ENCODE assay signal across 9 cellular contexts in genomic region chr1:117654485-117655219, GRCh38. TPM values are rescaled to one million over a fixed set of nuclear protein-coding genes. Genes with fewer than 3 reads are reported as not detected.
DNase-seq lines count a peak whose midpoint lies in the region; ATAC-seq, FAIRE-seq and TF ChIP-seq lines count a peak whose summit lies in the region.
"Had no signal": no experiment of that assay in that cellular context is flagged by ENCODE, and none has a peak within 500 bp of the region (broad histone marks: within the 10 kb centered on the region; RNA-seq: fewer than 3 reads in every experiment).

No MANE protein-coding gene starts in this region.

- H3K4me1 ChIP-seq in Karpas-422 (ENCODE audit: low read length), result peaks cover 23% of the 10 kb centered on the region
- no peaks in the 10 kb centered on the region for H3K4me1 ChIP-seq in endodermal cell (ENCODE audit: control insufficient read depth, insufficient read depth, low read length)
- peaks cover 0 to 17% (median 3%) of the 10 kb centered on the region in 4 donors for H3K4me1 ChIP-seq in tibial artery

- H3K27me3 Mint-ChIP-seq in effector memory CD8-positive, alpha-beta T cell, result no peaks in the 10 kb centered on the region
- H3K27me3 Mint-ChIP-seq in endodermal cell (ENCODE audit: insufficient read depth), result peaks cover 2% of the 10 kb centered on the region

- WGBS in endodermal cell (ENCODE audit: insufficient coverage in 1 of 2, insufficient read length in 1 of 2), 2 experiments, result 89 to 92% methylated on average over 5 to 6 of the region's 6 CpGs

- TF ChIP-seq CTCF in endodermal cell (conservative IDR thresholded peaks at IDR 0.05) (no peak), tibial artery (IDR thresholded peaks at IDR 0.05) (no peak)

- H2AFZ ChIP-seq in Karpas-422 (ENCODE audit: low read length), result peak overlapping the region; percentile 42; the same call in 1 of the 2 replicates

- no peaks in the 10 kb centered on the region for H3K9me3 ChIP-seq in Karpas-422 (ENCODE audit: low read length)
- no peaks in the 10 kb centered on the region for H3K9me3 ChIP-seq in endodermal cell (ENCODE audit: control insufficient read depth, low read length)
- no peaks in the 10 kb centered on the region for H3K9me3 ChIP-seq in tibial artery

- H3K27ac Mint-ChIP-seq in effector memory CD8-positive, alpha-beta T cell, result peak overlapping the region; percentile 96 to 97
- H3K27ac Mint-ChIP-seq in endodermal cell, result no peak overlapping the region

- intact Hi-C loops in tibial artery (cut with DNase I; ENCODE audit: low total_unique reads), result no loop called here

- H3K4me3 Mint-ChIP-seq in effector memory CD8-positive, alpha-beta T cell, result peak overlapping the region; percentile 77 to 81
- no peak overlapping the region for H3K4me3 Mint-ChIP-seq in endodermal cell

- ATAC-seq in GM18499 (IDR thresholded peaks at IDR 0.05; ENCODE audit: insufficient read depth, unreplicated experiment) (peak; percentile 83), GM21528 (IDR thresholded peaks at IDR 0.05; ENCODE audit: low FRiP score, unreplicated experiment) (peak; percentile 80)
- peak; percentile 8 for ATAC-seq in effector memory CD8-positive, alpha-beta T cell (replicated peaks)

- H3K4me3 ChIP-seq in Karpas-422 (ENCODE audit: low read length) (no peak overlapping the region), endodermal cell (ENCODE audit: low read length) (no peak overlapping the region), tibial artery (no peak overlapping the region)

- DNase-seq in Karpas-422 (peak; percentile 58), endodermal cell (no peak), DMS153 (lab: John Stamatoyannopoulos, UW) (no peak), tibial artery (no peak), frontal cortex (ENCODE audit: low spot score in 2 of 2) (no peak)
- no peak for DNase-seq in effector memory CD8-positive, alpha-beta T cell

- FAIRE-seq in frontal cortex (lab: Jason Lieb, UNC), result no peak

- no peaks in the 10 kb centered on the region for H4K20me1 ChIP-seq in Karpas-422 (ENCODE audit: insufficient read depth, low read depth, low read length)

- H3K36me3 Mint-ChIP-seq in effector memory CD8-positive, alpha-beta T cell (ENCODE audit: insufficient read depth), result peaks cover 29% of the 10 kb centered on the region
- no peaks in the 10 kb centered on the region for H3K36me3 Mint-ChIP-seq in endodermal cell (ENCODE audit: low read depth)

- peaks cover 81 to 91% of the 10 kb centered on the region in 2 donors for H3K4me1 Mint-ChIP-seq in effector memory CD8-positive, alpha-beta T cell (ENCODE audit: low read depth in 2 of 2)
- H3K4me1 Mint-ChIP-seq in endodermal cell, result peaks cover 25% of the 10 kb centered on the region

- H3K9ac ChIP-seq in Karpas-422 (ENCODE audit: low read length) (peak overlapping the region; percentile 48; the same call in 1 of the 2 replicates), endodermal cell (ENCODE audit: extremely low read depth, low read length, poor library complexity, severe bottlenecking) (no peak overlapping the region)

- H3K9me3 Mint-ChIP-seq in effector memory CD8-positive, alpha-beta T cell, result no peaks in the 10 kb centered on the region
- no peaks in the 10 kb centered on the region for H3K9me3 Mint-ChIP-seq in endodermal cell

- H3K4me2 ChIP-seq in Karpas-422 (ENCODE audit: low read depth, low read length, poor library complexity, severe bottlenecking), result peak overlapping the region; percentile 12

- no peaks in the 10 kb centered on the region for H3K9me2 ChIP-seq in Karpas-422 (replicated peaks; ENCODE audit: insufficient read depth, low read length)

- no peaks in the 10 kb centered on the region for H3K27me3 ChIP-seq in Karpas-422 (ENCODE audit: low read length)
- H3K27me3 ChIP-seq in endodermal cell (ENCODE audit: control insufficient read depth, insufficient read depth, low read length, poor library complexity, severe bottlenecking), result no peaks in the 10 kb centered on the region
- no peaks in the 10 kb centered on the region for H3K27me3 ChIP-seq in tibial artery

- no peaks in the 10 kb centered on the region for H3K79me2 ChIP-seq in Karpas-422 (ENCODE audit: low read length)

- peak overlapping the region; percentile 24; the same call in 1 of the 2 replicates for H3K27ac ChIP-seq in Karpas-422 (ENCODE audit: low read length)
- no peak overlapping the region for H3K27ac ChIP-seq in endodermal cell (ENCODE audit: low read depth, low read length)
- H3K27ac ChIP-seq in tibial artery, result no peak overlapping the region

- no peaks in the 10 kb centered on the region for H3K36me3 ChIP-seq in Karpas-422 (ENCODE audit: insufficient read depth, low read length)
- no peaks in the 10 kb centered on the region for H3K36me3 ChIP-seq in endodermal cell (ENCODE audit: control insufficient read depth, insufficient read depth, low read length)
- no peaks in the 10 kb centered on the region for H3K36me3 ChIP-seq in tibial artery

RNA-seq across cellular contexts. Expression of gene TENT5C, which starts 48.8 kb away (rescaled TPM):
- 0.14 and 0.60 TPM in 2 replicates for total RNA-seq in Karpas-422 (2014; rRNA removed; shearing (Covaris generic); ENCODE audit: low replicate concordance)
- 1 to 10 TPM; 1.0 to 1.4 TPM for total RNA-seq in endodermal cell
- polyA plus RNA-seq in endodermal cell (2013, experiment 1 of 2), result 0.61 TPM
- 0.50 TPM for polyA plus RNA-seq in endodermal cell (2013, experiment 2 of 2)
- total RNA-seq in frontal cortex, result 4.9 TPM
- total RNA-seq: epithelial cell of proximal tubule had no signal

Comparison
In these comparisons a context has a peak if more than half of its experiments do, and no peak if none do; other contexts are left out.
1. ATAC-seq: peak in every context shown above with its lines; median percentile 83 in GM18499; 80 in GM21528; 8 in effector memory CD8-positive, alpha-beta T cell.